In the genomic region with DNA sequence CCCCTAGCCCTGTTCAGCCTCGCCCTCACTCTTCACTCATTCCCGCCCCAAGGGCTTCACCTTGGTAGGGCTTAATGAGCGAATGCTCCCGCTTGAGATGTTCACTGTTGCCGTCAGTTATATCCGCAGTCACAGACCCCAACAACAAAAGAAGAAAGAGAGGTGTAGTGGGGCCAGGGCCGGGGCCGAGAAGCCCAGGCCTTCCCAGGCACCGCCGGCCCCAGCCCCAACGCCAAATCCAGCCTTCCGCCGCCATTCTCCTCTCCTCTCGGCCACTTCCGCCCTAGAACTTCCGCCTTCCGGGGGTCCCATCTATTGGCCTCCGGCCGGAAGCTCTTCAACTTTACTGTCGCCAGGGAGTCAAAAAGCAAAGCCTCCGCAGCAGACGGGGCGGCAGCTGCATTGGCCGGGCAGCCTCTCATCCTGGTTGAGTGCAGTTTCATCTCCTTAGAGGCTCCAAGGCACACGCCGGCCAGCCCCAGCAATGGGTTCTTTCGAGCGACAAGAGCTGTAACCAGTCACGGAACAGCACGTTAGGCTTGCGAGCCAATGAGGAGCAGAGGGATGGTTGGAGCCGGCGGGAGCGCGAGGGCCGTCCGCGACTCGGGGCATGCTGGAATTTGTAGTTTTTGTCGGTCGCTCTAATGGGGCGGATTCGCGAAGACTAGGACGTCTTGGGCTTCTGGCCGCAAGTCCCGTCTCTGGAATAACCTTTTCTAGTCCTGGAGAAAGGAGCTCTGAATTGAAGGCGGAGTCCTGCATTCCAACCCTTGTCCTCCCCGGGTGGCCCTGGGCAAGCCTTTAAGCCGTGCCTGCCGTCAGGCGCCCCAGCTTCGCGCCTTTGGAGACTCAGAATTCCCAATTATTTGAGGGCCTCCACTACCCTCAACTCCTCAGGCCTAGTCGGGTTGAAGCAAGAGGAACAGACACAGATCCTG, we compare ENCODE assay signal across 8 cellular contexts. TPM values are rescaled to one million over a fixed set of nuclear protein-coding genes. Genes with fewer than 3 reads are reported as not detected.
DNase-seq lines count a peak whose midpoint lies in the region; ATAC-seq and TF ChIP-seq lines count a peak whose summit lies in the region.

A gene with protein sequence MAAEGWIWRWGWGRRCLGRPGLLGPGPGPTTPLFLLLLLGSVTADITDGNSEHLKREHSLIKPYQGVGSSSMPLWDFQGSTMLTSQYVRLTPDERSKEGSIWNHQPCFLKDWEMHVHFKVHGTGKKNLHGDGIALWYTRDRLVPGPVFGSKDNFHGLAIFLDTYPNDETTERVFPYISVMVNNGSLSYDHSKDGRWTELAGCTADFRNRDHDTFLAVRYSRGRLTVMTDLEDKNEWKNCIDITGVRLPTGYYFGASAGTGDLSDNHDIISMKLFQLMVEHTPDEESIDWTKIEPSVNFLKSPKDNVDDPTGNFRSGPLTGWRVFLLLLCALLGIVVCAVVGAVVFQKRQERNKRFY (minus strand): TSS at position 277 of the 938 bp plus-strand sequence. CDS start 21 bp downstream, at position 256.

- H3K9me3 ChIP-seq in AG04450 (ENCODE audit: control insufficient read depth, insufficient read depth, low read length), result no peaks in the 10 kb centered on the region

- peak within 1 kb of the TSS; percentile 98 for H3K4me3 Mint-ChIP-seq in activated B cell treated with CpG ODN at 0.5 μM for 24 hours

- H3K27me3 ChIP-seq in AG04450 (ENCODE audit: control insufficient read depth, insufficient read depth, low read length), result peaks cover 2% of the 10 kb centered on the region

- CTCF ChIA-PET in AG04450 (lab: Charles Lee) (interaction anchor here (0.6 to 3.0 kb wide), 10 partner anchors 9 to 237 kb away, joined by 3 to 10 read pairs (median 4); no protein-coding TSS in a partner anchor), activated B cell treated with CpG ODN at 0.5 μM for 24 hours (lab: Charles Lee) (interaction anchor here (0.8 to 3.3 kb wide), 5 partner anchors 18 to 240 kb away, joined by 3 to 17 read pairs (median 4); no protein-coding TSS in a partner anchor)

- no peak for TF ChIP-seq CTCF in AG04450 (IDR thresholded peaks at IDR 0.05; ENCODE audit: low read depth, low read length)
- no peak for TF ChIP-seq CTCF in activated B cell treated with CpG ODN at 0.5 μM for 24 hours (IDR thresholded peaks at IDR 0.05)

- no peaks in the 10 kb centered on the region for H3K27me3 Mint-ChIP-seq in activated B cell treated with CpG ODN at 0.5 μM for 24 hours

- peak; percentile 91 for DNase-seq in AG04450 (ENCODE audit: low read depth, low spot score)
- DNase-seq in NCI-H345 (lab: John Stamatoyannopoulos, UW), result peak; percentile 95
- peak; percentile 83 for DNase-seq in activated B cell treated with CpG ODN at 0.5 μM for 24 hours
- DNase-seq in caudate nucleus (lab: John Stamatoyannopoulos, UW), result peak; percentile 66 to 99 (median 92)
- DNase-seq in iris pigment epithelial cell (ENCODE audit: low read depth), result peak; percentile 97
- DNase-seq in stimulated activated CD4-positive, alpha-beta T cell treated with anti-CD3 and anti-CD28 coated beads, Interleukin-12 subunit alpha, Interleukin-12 subunit beta, amount 100 ng/mL, for 4 hours, result peak; percentile 82

- intact Hi-C loops in activated B cell treated with CpG ODN at 0.5 μM for 24 hours (cut with micrococcal nuclease), result loop anchor here (1.0 to 5.0 kb wide), 6 partner anchors 11 to 963 kb away; a partner anchor contains a TSS

- H3K27ac Mint-ChIP-seq in activated B cell treated with CpG ODN at 0.5 μM for 24 hours, result peak within 1 kb of the TSS; percentile 100

- POLR2A ChIA-PET in AG04450 (lab: Yijun Ruan, JAX), result interaction anchor here (0.6 to 1.5 kb wide), 12 partner anchors 8 to 814 kb away, joined by 3 to 7 read pairs (median 4); a partner anchor contains a TSS
- POLR2A ChIA-PET in activated B cell treated with CpG ODN at 0.5 μM for 24 hours (lab: Charles Lee), result interaction anchor here (0.6 to 2.7 kb wide), 26 partner anchors 9 to 965 kb away, joined by 3 to 23 read pairs (median 4); a partner anchor contains a TSS

- no peaks in the 10 kb centered on the region for H3K9me3 Mint-ChIP-seq in activated B cell treated with CpG ODN at 0.5 μM for 24 hours

- H3K4me1 Mint-ChIP-seq in activated B cell treated with CpG ODN at 0.5 μM for 24 hours, result peaks cover 59% of the 10 kb centered on the region

- ATAC-seq in GM18909 (IDR thresholded peaks at IDR 0.05; ENCODE audit: poor library complexity, unreplicated experiment) (peak; percentile 92), HG03196 (IDR thresholded peaks at IDR 0.05; ENCODE audit: unreplicated experiment) (peak; percentile 89), activated B cell treated with CpG ODN at 0.5 μM for 24 hours (ENCODE audit: low read depth) (peak; percentile 98)

- peak within 1 kb of the TSS; percentile 100 for H3K4me3 ChIP-seq in AG04450 (ENCODE audit: low read depth, low read length)

- H3K27ac ChIP-seq in AG04450 (ENCODE audit: low read depth, low read length), result peak within 1 kb of the TSS; percentile 98
- H3K27ac ChIP-seq in caudate nucleus (ENCODE audit: low read depth, low read length), result peak within 1 kb of the TSS; percentile 95

- H3K36me3 Mint-ChIP-seq in activated B cell treated with CpG ODN at 0.5 μM for 24 hours (ENCODE audit: low read depth), result peaks cover 31% of the 10 kb centered on the region

RNA-seq across cellular contexts. Expression of the gene that starts here (rescaled TPM):
- 150 and 212 TPM in 2 replicates for polyA plus RNA-seq in AG04450 (2011; rRNA removed)
- polyA minus RNA-seq in AG04450 (2011; rRNA and poly(A)+ RNA removed), result 183 and 249 TPM in 2 replicates
- total RNA-seq in activated B cell treated with CpG ODN at 0.5 μM for 24 hours, result 88.0 and 89.7 TPM in 2 replicates

Comparison
In these comparisons a context has a peak if more than half of its experiments do, and no peak if none do; other contexts are left out.
1. Peak in every context shown above with its lines: DNase-seq, ATAC-seq, H3K4me3 ChIP-seq and H3K27ac ChIP-seq.